19 cellular contexts compared by ENCODE assay signal in genomic region chr7:25911738-25912607, GRCh38.
"Had no signal": no experiment of that assay in that cellular context is flagged by ENCODE, and none has a peak within 500 bp of the region (broad histone marks: within the 10 kb centered on the region; RNA-seq: fewer than 3 reads in every experiment).

No MANE protein-coding gene starts in this region.

- H3K4me1 Mint-ChIP-seq: activated naive CD8-positive, alpha-beta T cell treated with anti-CD3 and anti-CD28 coated beads for 36 hours; activated T-helper 17 cell treated with anti-CD3 and anti-CD28 coated beads, Interleukin-2, amount 50 U/mL, for 72 hours; T-helper 17 cell had no signal

- H3K36me3 Mint-ChIP-seq: activated naive CD8-positive, alpha-beta T cell treated with anti-CD3 and anti-CD28 coated beads for 36 hours had no signal

- H3K4me3 Mint-ChIP-seq: activated CD4-positive, alpha-beta memory T cell treated with anti-CD3 and anti-CD28 coated beads, Interleukin-2, amount 10 ng/mL, durations not matched to agents 7 days and 5 days; activated naive CD4-positive, alpha-beta T cell treated with anti-CD3 and anti-CD28 coated beads for 36 hours; activated naive CD8-positive, alpha-beta T cell treated with anti-CD3 and anti-CD28 coated beads for 36 hours; activated T-helper 17 cell treated with anti-CD3 and anti-CD28 coated beads, Interleukin-2, amount 50 U/mL, for 72 hours; T-helper 17 cell had no signal

- H3K9me3 Mint-ChIP-seq: activated CD4-positive, alpha-beta memory T cell treated with anti-CD3 and anti-CD28 coated beads, Interleukin-2, amount 10 ng/mL, durations not matched to agents 7 days and 5 days; activated naive CD4-positive, alpha-beta T cell treated with anti-CD3 and anti-CD28 coated beads for 36 hours; activated naive CD8-positive, alpha-beta T cell treated with anti-CD3 and anti-CD28 coated beads for 36 hours; activated T-helper 17 cell treated with anti-CD3 and anti-CD28 coated beads, Interleukin-2, amount 50 U/mL, for 72 hours had no signal

- ATAC-seq: activated T-helper 17 cell treated with anti-CD3 and anti-CD28 coated beads, Interleukin-2, amount 50 U/mL, for 72 hours; T-helper 17 cell had no signal

- DNase-seq: activated CD4-positive, alpha-beta memory T cell treated with anti-CD3 and anti-CD28 coated beads, Interleukin-2, amount 10 ng/mL, durations not matched to agents 7 days and 5 days; activated CD4-positive, alpha-beta T cell treated with anti-CD3 and anti-CD28 coated beads, Interleukin-2, amount 50 U/mL, for 1 hour; activated CD4-positive, CD25-positive, alpha-beta regulatory T cell; activated gamma-delta T cell; activated naive CD4-positive, alpha-beta T cell treated with anti-CD3 and anti-CD28 coated beads for 36 hours; activated naive CD8-positive, alpha-beta T cell treated with anti-CD3 and anti-CD28 coated beads for 36 hours; activated T-cell treated with anti-CD3 and anti-CD28 coated beads for 4 hours; activated T-cell treated with anti-CD3 and anti-CD28 coated beads, Interleukin-2, amount 50 U/mL, for 48 hours; cerebellar nuclear complex; MM.1S; NCI-H1105 treated with DMSO at 0.1 percent for 48 hours; NCI-H1694 treated with DMSO at 0.1 percent for 48 hours; NCI-H2029 treated with DMSO at 0.1 percent for 48 hours; NCI-H446; NCI-H748 treated with DMSO at 0.1 percent for 48 hours; SHP77; T-helper 17 cell; T-helper 9 cell had no signal

- H3K27ac Mint-ChIP-seq: activated CD4-positive, alpha-beta memory T cell treated with anti-CD3 and anti-CD28 coated beads, Interleukin-2, amount 10 ng/mL, durations not matched to agents 7 days and 5 days; activated naive CD4-positive, alpha-beta T cell treated with anti-CD3 and anti-CD28 coated beads for 36 hours; activated naive CD8-positive, alpha-beta T cell treated with anti-CD3 and anti-CD28 coated beads for 36 hours; activated T-helper 17 cell treated with anti-CD3 and anti-CD28 coated beads, Interleukin-2, amount 50 U/mL, for 72 hours; T-helper 17 cell had no signal
